ENCODE assay signal across 11 cellular contexts in the genomic region with DNA sequence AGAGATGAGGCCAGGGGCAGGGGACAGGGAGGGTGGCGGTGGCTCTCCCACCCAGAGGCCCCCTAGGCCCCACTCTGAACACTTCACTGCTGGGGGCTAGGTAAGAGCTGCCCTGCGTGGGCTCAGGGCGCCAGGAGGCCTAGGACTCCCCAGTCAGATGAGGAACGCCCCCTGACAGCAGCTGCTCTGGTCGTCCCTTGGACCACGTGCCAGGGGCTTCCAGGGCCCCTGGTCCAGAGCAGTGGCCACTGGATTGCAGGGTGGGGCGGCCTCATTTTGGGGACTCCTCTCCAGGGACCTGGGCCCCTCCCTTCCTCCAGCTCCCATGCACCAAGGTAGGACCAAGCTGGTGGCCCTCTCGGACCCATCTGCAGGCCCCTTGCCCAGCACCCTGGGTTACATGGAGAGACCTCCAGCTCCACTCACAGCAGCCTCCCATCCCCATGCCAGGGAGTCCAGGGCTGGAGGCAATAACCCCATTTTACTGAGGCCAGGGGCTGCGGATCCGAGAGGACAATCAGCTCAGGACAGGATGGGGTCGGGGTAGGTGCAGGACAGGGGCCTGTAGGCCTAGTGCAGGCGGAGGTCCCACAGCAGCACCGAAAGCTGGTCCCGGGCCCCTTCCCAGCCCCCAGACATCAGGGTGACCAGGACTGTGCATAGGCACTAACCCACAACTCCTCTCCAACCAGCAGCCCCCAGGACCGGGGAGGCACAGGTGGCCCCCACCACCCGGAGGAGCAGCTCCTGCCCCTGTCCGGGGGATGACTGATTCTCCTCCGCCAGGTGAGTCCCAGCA. TPM values are rescaled to one million over a fixed set of nuclear protein-coding genes. Genes with fewer than 3 reads are reported as not detected.
DNase-seq lines count a peak whose midpoint lies in the region; ATAC-seq and TF ChIP-seq lines count a peak whose summit lies in the region.
"Had no signal": no experiment of that assay in that cellular context is flagged by ENCODE, and none has a peak within 500 bp of the region (broad histone marks: within the 10 kb centered on the region; RNA-seq: fewer than 3 reads in every experiment).

No MANE protein-coding gene starts in this region.

- CTCF ChIA-PET in activated naive CD4-positive, alpha-beta T cell treated with anti-CD3 and anti-CD28 coated beads, Interleukin-2, amount 10 ng/mL, durations not matched to agents 7 days and 5 days (lab: Charles Lee): interaction anchor here (0.6 to 1.4 kb wide), 3 partner anchors 19 to 177 kb away, joined by 3 read pairs; no protein-coding TSS in a partner anchor

- no peak for ATAC-seq in upper lobe of right lung

- H3K4me3 Mint-ChIP-seq in activated naive CD4-positive, alpha-beta T cell treated with anti-CD3 and anti-CD28 coated beads, Interleukin-2, amount 50 U/mL, for 24 hours: peak overlapping the region; percentile 70
- H3K4me3 Mint-ChIP-seq in activated naive CD4-positive, alpha-beta T cell treated with anti-CD3 and anti-CD28 coated beads, Interleukin-2, amount 10 ng/mL, durations not matched to agents 7 days and 5 days: no peak overlapping the region
- H3K4me3 Mint-ChIP-seq in activated naive CD8-positive, alpha-beta T cell treated with anti-CD3 and anti-CD28 coated beads for 36 hours: no peak overlapping the region

- no peak for TF ChIP-seq EP300 in ovary (IDR thresholded peaks at IDR 0.05)

- H3K27me3 Mint-ChIP-seq in activated naive CD4-positive, alpha-beta T cell treated with anti-CD3 and anti-CD28 coated beads, Interleukin-2, amount 50 U/mL, for 24 hours: peaks cover 6% of the 10 kb centered on the region
- peaks cover 85% of the 10 kb centered on the region for H3K27me3 Mint-ChIP-seq in activated naive CD4-positive, alpha-beta T cell treated with anti-CD3 and anti-CD28 coated beads, Interleukin-2, amount 10 ng/mL, durations not matched to agents 7 days and 5 days
- peaks cover 22% of the 10 kb centered on the region for H3K27me3 Mint-ChIP-seq in activated naive CD8-positive, alpha-beta T cell treated with anti-CD3 and anti-CD28 coated beads for 36 hours

- TF ChIP-seq CTCF in fibroblast of pulmonary artery (IDR thresholded peaks at IDR 0.05; ENCODE audit: low read length, missing control alignments): no peak
- no peak for TF ChIP-seq CTCF in ovary (IDR thresholded peaks at IDR 0.05)
- TF ChIP-seq CTCF in upper lobe of right lung (IDR thresholded peaks at IDR 0.05): no peak

- H3K27me3 ChIP-seq in ovary: peaks cover 3% of the 10 kb centered on the region
- H3K27me3 ChIP-seq in upper lobe of right lung: peaks cover 28% of the 10 kb centered on the region

- no peaks in the 10 kb centered on the region for H3K36me3 Mint-ChIP-seq in activated naive CD4-positive, alpha-beta T cell treated with anti-CD3 and anti-CD28 coated beads, Interleukin-2, amount 50 U/mL, for 24 hours
- H3K36me3 Mint-ChIP-seq in activated naive CD4-positive, alpha-beta T cell treated with anti-CD3 and anti-CD28 coated beads, Interleukin-2, amount 10 ng/mL, durations not matched to agents 7 days and 5 days: no peaks in the 10 kb centered on the region
- H3K36me3 Mint-ChIP-seq in activated naive CD8-positive, alpha-beta T cell treated with anti-CD3 and anti-CD28 coated beads for 36 hours: no peaks in the 10 kb centered on the region

- H3K9me3 ChIP-seq in ovary (no peaks in the 10 kb centered on the region), upper lobe of right lung (no peaks in the 10 kb centered on the region)

- 85 to 89% (median 88%) methylated on average over 14 to 18 of the region's 18 CpGs for WGBS in ovary, 3 donors

- intact Hi-C loops in ovary (cut with DNase I): no loop called here
- intact Hi-C loops in upper lobe of right lung (cut with DNase I): no loop called here

- no peak overlapping the region for H3K27ac Mint-ChIP-seq in activated naive CD4-positive, alpha-beta T cell treated with anti-CD3 and anti-CD28 coated beads, Interleukin-2, amount 50 U/mL, for 24 hours
- no peak overlapping the region for H3K27ac Mint-ChIP-seq in activated naive CD4-positive, alpha-beta T cell treated with anti-CD3 and anti-CD28 coated beads, Interleukin-2, amount 10 ng/mL, durations not matched to agents 7 days and 5 days
- no peak overlapping the region for H3K27ac Mint-ChIP-seq in activated naive CD8-positive, alpha-beta T cell treated with anti-CD3 and anti-CD28 coated beads for 36 hours

- no peaks in the 10 kb centered on the region for H3K36me3 ChIP-seq in ovary
- peaks cover 10% of the 10 kb centered on the region for H3K36me3 ChIP-seq in upper lobe of right lung

- no peak for TF ChIP-seq POLR2A in ovary (IDR thresholded peaks at IDR 0.05)

- H3K4me3 ChIP-seq in fibroblast of pulmonary artery (replicated peaks; ENCODE audit: low read depth, low read length) (peak overlapping the region; percentile 56), ovary (peak overlapping the region; percentile 19), upper lobe of right lung (peak overlapping the region; percentile 52)

- H3K4me1 ChIP-seq in ovary (ENCODE audit: insufficient read depth) (no peaks in the 10 kb centered on the region), upper lobe of right lung (peaks cover 4% of the 10 kb centered on the region)

- DNase-seq in activated naive CD4-positive, alpha-beta T cell treated with anti-CD3 and anti-CD28 coated beads, Interleukin-2, amount 10 ng/mL, durations not matched to agents 7 days and 5 days: no peak
- no peak for DNase-seq in fibroblast of pulmonary artery (ENCODE audit: low read depth)
- no peak for DNase-seq in ovary
- no peak for DNase-seq in upper lobe of right lung
- DNase-seq in NCI-H2081 (lab: John Stamatoyannopoulos, UW): no peak
- DNase-seq in activated naive CD8-positive, alpha-beta T cell treated with anti-CD3 and anti-CD28 coated beads for 36 hours: no peak
- DNase-seq in AG08395 (ENCODE audit: low spot score): no peak
- DNase-seq: activated CD8-positive, alpha-beta memory T cell treated with anti-CD3 and anti-CD28 coated beads, Interleukin-2, amount 50 U/mL, for 48 hours; MV-4-11 had no signal

- no peaks in the 10 kb centered on the region for H3K9me3 Mint-ChIP-seq in activated naive CD4-positive, alpha-beta T cell treated with anti-CD3 and anti-CD28 coated beads, Interleukin-2, amount 50 U/mL, for 24 hours
- no peaks in the 10 kb centered on the region for H3K9me3 Mint-ChIP-seq in activated naive CD4-positive, alpha-beta T cell treated with anti-CD3 and anti-CD28 coated beads, Interleukin-2, amount 10 ng/mL, durations not matched to agents 7 days and 5 days
- no peaks in the 10 kb centered on the region for H3K9me3 Mint-ChIP-seq in activated naive CD8-positive, alpha-beta T cell treated with anti-CD3 and anti-CD28 coated beads for 36 hours

- H3K27ac ChIP-seq in ovary (no peak overlapping the region), upper lobe of right lung (peak overlapping the region; percentile 91)

- H3K4me1 Mint-ChIP-seq in activated naive CD4-positive, alpha-beta T cell treated with anti-CD3 and anti-CD28 coated beads, Interleukin-2, amount 50 U/mL, for 24 hours: no peaks in the 10 kb centered on the region
- H3K4me1 Mint-ChIP-seq in activated naive CD4-positive, alpha-beta T cell treated with anti-CD3 and anti-CD28 coated beads, Interleukin-2, amount 10 ng/mL, durations not matched to agents 7 days and 5 days: peaks cover 9% of the 10 kb centered on the region
- H3K4me1 Mint-ChIP-seq in activated naive CD8-positive, alpha-beta T cell treated with anti-CD3 and anti-CD28 coated beads for 36 hours: peaks cover 4% of the 10 kb centered on the region

RNA-seq across cellular contexts. Expression of a gene that starts 1.5 kb away (rescaled TPM):
- total RNA-seq in ovary: 100 to 1,000 TPM in 1 of 7 donors, 10 to 100 TPM in 6; 27.1 to 113 (median 43.4) TPM
- polyA plus RNA-seq in ovary: 100 to 1,000 TPM in 1 of 2 donors, under 1 TPM in 1; 0.18 to 105 TPM
- 302 TPM for total RNA-seq in upper lobe of right lung
- 1 to 10 TPM in 1 of 2 experiments, under 1 TPM in 1; 0.94 to 1.2 TPM for total RNA-seq in activated naive CD8-positive, alpha-beta T cell treated with anti-CD3 and anti-CD28 coated beads for 36 hours

RNA-seq across cellular contexts. Expression of a gene that starts 23.1 kb away (rescaled TPM):
- total RNA-seq in ovary (10 to 100 TPM; 14.4 to 40.9 (median 24.8) TPM), upper lobe of right lung (117 TPM)
- polyA plus RNA-seq in ovary: 10 to 100 TPM in 1 of 2 donors, 1 to 10 TPM in 1; 6.1 to 23.9 TPM
- 10 to 100 TPM; 14.6 to 16.1 TPM for total RNA-seq in activated naive CD8-positive, alpha-beta T cell treated with anti-CD3 and anti-CD28 coated beads for 36 hours

RNA-seq across cellular contexts. Expression of a gene that starts 48.2 kb away (rescaled TPM):
- total RNA-seq in ovary (10 to 100 TPM in 5 of 7 donors, 1 to 10 TPM in 2; 5.2 to 23.4 (median 13.1) TPM), upper lobe of right lung (17.7 TPM)
- polyA plus RNA-seq in ovary: 10 to 100 TPM in 1 of 2 donors, 1 to 10 TPM in 1; 2.9 to 15.0 TPM
- total RNA-seq in activated naive CD8-positive, alpha-beta T cell treated with anti-CD3 and anti-CD28 coated beads for 36 hours: under 1 TPM in 1 of 2 experiments, not detected in 1; 0.10 TPM
- total RNA-seq: RPMI7951 had no signal

Comparison
In these comparisons a context has a peak if more than half of its experiments do, and no peak if none do; other contexts are left out.
1. RNA of a gene that starts 1.5 kb away (total RNA-seq): 302 TPM in upper lobe of right lung (single experiment) and 27.1 to 113 TPM in ovary; 0.94 to 1.2 TPM in activated naive CD8-positive, alpha-beta T cell treated with anti-CD3 and anti-CD28 coated beads for 36 hours; every median in the first group is over 10 times any median in the second.
2. RNA of a gene that starts 48.2 kb away (total RNA-seq): 17.7 TPM in upper lobe of right lung (single experiment) and 5.2 to 23.4 TPM in ovary; 0.10 TPM in activated naive CD8-positive, alpha-beta T cell treated with anti-CD3 and anti-CD28 coated beads for 36 hours; every median in the first group is over 4 times any median in the second.
3. Peak in every context shown above with its lines, with median percentiles within 50 percentile points of each other: H3K4me3 ChIP-seq.